Comparison of ENCODE assay signal across 20 cellular contexts in the genomic region with DNA sequence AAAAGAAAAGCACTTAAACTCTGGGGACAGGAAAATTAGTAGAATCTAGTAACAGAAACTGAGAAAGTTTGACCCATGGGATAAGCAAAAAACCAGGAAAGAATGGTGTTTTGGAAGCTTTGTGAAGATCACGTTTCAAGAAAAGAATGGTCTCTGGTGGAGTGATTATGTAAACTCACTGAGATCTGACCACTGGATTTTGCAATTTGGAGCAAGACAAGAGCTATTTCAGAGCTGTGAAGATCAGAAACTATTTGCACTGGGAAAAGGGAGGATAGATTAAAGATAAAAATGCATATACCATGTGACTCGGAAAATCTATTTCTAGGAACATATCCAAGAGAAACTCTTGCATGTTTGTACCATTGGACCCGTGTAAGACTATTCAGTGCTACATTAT. TPM values are rescaled to one million over a fixed set of nuclear protein-coding genes. Genes with fewer than 3 reads are reported as not detected.
DNase-seq lines count a peak whose midpoint lies in the region; ATAC-seq and TF ChIP-seq lines count a peak whose summit lies in the region.
"Had no signal": no experiment of that assay in that cellular context is flagged by ENCODE, and none has a peak within 500 bp of the region (broad histone marks: within the 10 kb centered on the region; RNA-seq: fewer than 3 reads in every experiment).

No MANE protein-coding gene starts in this region.

- H3K4me3 ChIP-seq in HL-60 (replicated peaks; ENCODE audit: insufficient read depth, low read length) (no peak overlapping the region), skeletal muscle cell (ENCODE audit: low read depth, low read length) (no peak overlapping the region)
- H3K4me3 ChIP-seq: BLaER1, GM23338, PC-9, SJSA1 had no signal

- H3K27me3 ChIP-seq in HL-60 (ENCODE audit: insufficient read depth, poor library complexity, severe bottlenecking), result no peaks in the 10 kb centered on the region
- H3K27me3 ChIP-seq: BLaER1, SJSA1 had no signal

- TF ChIP-seq CTCF in HL-60 (IDR thresholded peaks at IDR 0.05; ENCODE audit: insufficient read depth, low read length), result no peak

- ATAC-seq in left cardiac atrium (no peak), GM18502 (IDR thresholded peaks at IDR 0.05; ENCODE audit: poor library complexity, unreplicated experiment) (no peak)
- ATAC-seq: GM23338, HCT116 had no signal

- intact Hi-C loops in left cardiac atrium (cut with DNase I), result no loop called here

- DNase-seq in HL-60 (ENCODE audit: low read depth in 1 of 2, low spot score in 1 of 2), result peak; percentile 41 to 49
- peak; percentile 49 for DNase-seq in NOMO-1 treated with DMSO at 0.1 percent for 48 hours (lab: John Stamatoyannopoulos, UW; ENCODE audit: unreplicated experiment)
- peak; percentile 79 for DNase-seq in fibroblast of peridontal ligament (ENCODE audit: extremely low read depth)
- peak; percentile 46 for DNase-seq in skeletal muscle cell (ENCODE audit: low read depth)
- DNase-seq in left cardiac atrium, result no peak
- DNase-seq in SW 1271 (lab: John Stamatoyannopoulos, UW), result no peak
- no peak for DNase-seq in effector CD8-positive, alpha-beta T cell (lab: John Stamatoyannopoulos, UW)
- DNase-seq: CD8-positive, alpha-beta memory T cell; DMS79; KG1; NCI-H1105 treated with DMSO at 0.1 percent for 48 hours; NCI-H187 treated with DMSO at 0.1 percent for 48 hours; NCI-H69; PC-9 had no signal

- peak overlapping the region; percentile 20; the same call in 1 of the 2 replicates for H3K27ac ChIP-seq in HL-60 (replicated peaks)
- H3K27ac ChIP-seq: BLaER1, PC-9, SJSA1 had no signal

RNA-seq across cellular contexts. Expression of a gene that starts 4.3 kb away (rescaled TPM):
- total RNA-seq in left cardiac atrium, result not detected
- total RNA-seq: CD8-positive, alpha-beta memory T cell; G401; GM23338; PC-9; SJSA1 had no signal

Comparison
In these comparisons a context has a peak if more than half of its experiments do, and no peak if none do; other contexts are left out.
1. DNase-seq: peak in HL-60 (2 of 2), NOMO-1 treated with DMSO at 0.1 percent for 48 hours (single experiment), fibroblast of peridontal ligament (single experiment) and skeletal muscle cell (single experiment); none in left cardiac atrium (single experiment), SW 1271 (0 of 2) and effector CD8-positive, alpha-beta T cell (single experiment).